Comparison of ENCODE assay signal across 1 cellular context in the genomic region with DNA sequence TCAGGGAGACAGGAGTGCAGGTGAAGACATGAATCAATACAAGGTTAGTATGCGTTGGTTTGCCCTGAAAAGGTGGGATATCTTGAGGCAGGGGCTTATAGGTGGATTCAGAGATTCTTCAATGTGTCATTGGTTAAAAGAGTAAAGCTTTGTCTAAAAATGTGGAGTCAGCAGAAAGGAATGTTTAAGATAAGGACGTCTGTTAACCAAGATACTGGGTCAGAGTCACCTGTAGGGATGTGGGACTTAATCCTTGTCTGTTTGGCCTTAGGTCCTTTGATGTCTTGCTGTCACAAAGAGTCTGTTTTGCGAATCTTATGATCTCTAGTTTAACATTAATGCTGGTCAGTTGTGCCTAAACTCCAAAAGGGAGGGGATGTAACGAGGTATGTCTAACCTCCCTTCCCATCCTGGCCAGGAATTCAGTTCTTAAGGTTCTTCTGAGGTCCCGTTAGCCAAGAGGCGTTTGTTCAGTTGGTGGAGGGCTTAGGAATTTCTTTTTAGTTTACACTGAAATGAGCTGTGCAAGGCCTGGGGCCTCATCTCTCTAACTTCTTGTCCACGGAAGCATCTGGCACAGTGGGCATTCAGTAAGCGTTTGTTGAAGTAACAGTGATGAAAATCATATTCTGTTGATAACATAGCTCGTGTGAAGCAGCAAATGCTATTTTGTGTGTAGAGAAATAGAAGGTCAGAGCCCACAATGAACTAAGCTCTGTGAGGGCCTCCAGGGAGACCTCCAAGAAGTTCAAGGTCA.
TF ChIP-seq lines count a peak whose summit lies in the region.

No MANE protein-coding gene starts in this region.

TF ChIP-seq in HepG2, 621 proteins besides CTCF, POLR2A, EP300 and RAD21 (continued from another document and continues in another):
- TF ChIP-seq, protein P1, sequence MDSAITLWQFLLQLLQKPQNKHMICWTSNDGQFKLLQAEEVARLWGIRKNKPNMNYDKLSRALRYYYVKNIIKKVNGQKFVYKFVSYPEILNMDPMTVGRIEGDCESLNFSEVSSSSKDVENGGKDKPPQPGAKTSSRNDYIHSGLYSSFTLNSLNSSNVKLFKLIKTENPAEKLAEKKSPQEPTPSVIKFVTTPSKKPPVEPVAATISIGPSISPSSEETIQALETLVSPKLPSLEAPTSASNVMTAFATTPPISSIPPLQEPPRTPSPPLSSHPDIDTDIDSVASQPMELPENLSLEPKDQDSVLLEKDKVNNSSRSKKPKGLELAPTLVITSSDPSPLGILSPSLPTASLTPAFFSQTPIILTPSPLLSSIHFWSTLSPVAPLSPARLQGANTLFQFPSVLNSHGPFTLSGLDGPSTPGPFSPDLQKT (CRISPR knock-in tag; IDR thresholded peaks at IDR 0.05; ENCODE audit: borderline replicate concordance) = no peak
- peak; percentile 74 for TF ChIP-seq PPARG (CRISPR knock-in tag; conservative IDR thresholded peaks at IDR 0.05)
- TF ChIP-seq ZNF501 (CRISPR knock-in tag; IDR thresholded peaks at IDR 0.05) = no peak
- peak; percentile 41; the same call in 1 of the 2 replicates for TF ChIP-seq KMT2B (CRISPR knock-in tag; IDR thresholded peaks at IDR 0.05)
- TF ChIP-seq ZSCAN31 (CRISPR knock-in tag; IDR thresholded peaks at IDR 0.05; ENCODE audit: low read depth) = peak; percentile 29; the same call in 1 of the 2 replicates
- TF ChIP-seq ZBTB21 (CRISPR knock-in tag; IDR thresholded peaks at IDR 0.05) = no peak
- TF ChIP-seq RXRB (CRISPR knock-in tag; IDR thresholded peaks at IDR 0.05; ENCODE audit: borderline replicate concordance) = peak; percentile 47; the same call in 1 of the 2 replicates
- no peak for TF ChIP-seq ZNF879 (CRISPR knock-in tag; IDR thresholded peaks at IDR 0.05)
- no peak for TF ChIP-seq TSC22D2 (CRISPR knock-in tag; IDR thresholded peaks at IDR 0.05; ENCODE audit: borderline replicate concordance)
- TF ChIP-seq FOSL1 (CRISPR knock-in tag; IDR thresholded peaks at IDR 0.05; ENCODE audit: borderline replicate concordance) = peak; percentile 61; the same call in 1 of the 2 replicates
- no peak for TF ChIP-seq ZNF275 (CRISPR knock-in tag; IDR thresholded peaks at IDR 0.05; ENCODE audit: borderline replicate concordance)
- no peak for TF ChIP-seq NKX3-1 (CRISPR knock-in tag; IDR thresholded peaks at IDR 0.05)
- TF ChIP-seq ISL2 (CRISPR knock-in tag; IDR thresholded peaks at IDR 0.05) = peak; percentile 75
- TF ChIP-seq BCL6 (CRISPR knock-in tag; IDR thresholded peaks at IDR 0.05) = peak; percentile 49; the same call in 1 of the 2 replicates
- 0 out of 2 replicates have a peak, but pooled peaks have one; percentile 5 for TF ChIP-seq PHF8 (CRISPR knock-in tag; IDR thresholded peaks at IDR 0.05)
- TF ChIP-seq ATF7-NPFF (CRISPR knock-in tag; IDR thresholded peaks at IDR 0.05; ENCODE audit: low read depth) = no peak
- no peak for TF ChIP-seq SIX1 (CRISPR knock-in tag; IDR thresholded peaks at IDR 0.05; ENCODE audit: borderline replicate concordance)
- TF ChIP-seq, protein P2, sequence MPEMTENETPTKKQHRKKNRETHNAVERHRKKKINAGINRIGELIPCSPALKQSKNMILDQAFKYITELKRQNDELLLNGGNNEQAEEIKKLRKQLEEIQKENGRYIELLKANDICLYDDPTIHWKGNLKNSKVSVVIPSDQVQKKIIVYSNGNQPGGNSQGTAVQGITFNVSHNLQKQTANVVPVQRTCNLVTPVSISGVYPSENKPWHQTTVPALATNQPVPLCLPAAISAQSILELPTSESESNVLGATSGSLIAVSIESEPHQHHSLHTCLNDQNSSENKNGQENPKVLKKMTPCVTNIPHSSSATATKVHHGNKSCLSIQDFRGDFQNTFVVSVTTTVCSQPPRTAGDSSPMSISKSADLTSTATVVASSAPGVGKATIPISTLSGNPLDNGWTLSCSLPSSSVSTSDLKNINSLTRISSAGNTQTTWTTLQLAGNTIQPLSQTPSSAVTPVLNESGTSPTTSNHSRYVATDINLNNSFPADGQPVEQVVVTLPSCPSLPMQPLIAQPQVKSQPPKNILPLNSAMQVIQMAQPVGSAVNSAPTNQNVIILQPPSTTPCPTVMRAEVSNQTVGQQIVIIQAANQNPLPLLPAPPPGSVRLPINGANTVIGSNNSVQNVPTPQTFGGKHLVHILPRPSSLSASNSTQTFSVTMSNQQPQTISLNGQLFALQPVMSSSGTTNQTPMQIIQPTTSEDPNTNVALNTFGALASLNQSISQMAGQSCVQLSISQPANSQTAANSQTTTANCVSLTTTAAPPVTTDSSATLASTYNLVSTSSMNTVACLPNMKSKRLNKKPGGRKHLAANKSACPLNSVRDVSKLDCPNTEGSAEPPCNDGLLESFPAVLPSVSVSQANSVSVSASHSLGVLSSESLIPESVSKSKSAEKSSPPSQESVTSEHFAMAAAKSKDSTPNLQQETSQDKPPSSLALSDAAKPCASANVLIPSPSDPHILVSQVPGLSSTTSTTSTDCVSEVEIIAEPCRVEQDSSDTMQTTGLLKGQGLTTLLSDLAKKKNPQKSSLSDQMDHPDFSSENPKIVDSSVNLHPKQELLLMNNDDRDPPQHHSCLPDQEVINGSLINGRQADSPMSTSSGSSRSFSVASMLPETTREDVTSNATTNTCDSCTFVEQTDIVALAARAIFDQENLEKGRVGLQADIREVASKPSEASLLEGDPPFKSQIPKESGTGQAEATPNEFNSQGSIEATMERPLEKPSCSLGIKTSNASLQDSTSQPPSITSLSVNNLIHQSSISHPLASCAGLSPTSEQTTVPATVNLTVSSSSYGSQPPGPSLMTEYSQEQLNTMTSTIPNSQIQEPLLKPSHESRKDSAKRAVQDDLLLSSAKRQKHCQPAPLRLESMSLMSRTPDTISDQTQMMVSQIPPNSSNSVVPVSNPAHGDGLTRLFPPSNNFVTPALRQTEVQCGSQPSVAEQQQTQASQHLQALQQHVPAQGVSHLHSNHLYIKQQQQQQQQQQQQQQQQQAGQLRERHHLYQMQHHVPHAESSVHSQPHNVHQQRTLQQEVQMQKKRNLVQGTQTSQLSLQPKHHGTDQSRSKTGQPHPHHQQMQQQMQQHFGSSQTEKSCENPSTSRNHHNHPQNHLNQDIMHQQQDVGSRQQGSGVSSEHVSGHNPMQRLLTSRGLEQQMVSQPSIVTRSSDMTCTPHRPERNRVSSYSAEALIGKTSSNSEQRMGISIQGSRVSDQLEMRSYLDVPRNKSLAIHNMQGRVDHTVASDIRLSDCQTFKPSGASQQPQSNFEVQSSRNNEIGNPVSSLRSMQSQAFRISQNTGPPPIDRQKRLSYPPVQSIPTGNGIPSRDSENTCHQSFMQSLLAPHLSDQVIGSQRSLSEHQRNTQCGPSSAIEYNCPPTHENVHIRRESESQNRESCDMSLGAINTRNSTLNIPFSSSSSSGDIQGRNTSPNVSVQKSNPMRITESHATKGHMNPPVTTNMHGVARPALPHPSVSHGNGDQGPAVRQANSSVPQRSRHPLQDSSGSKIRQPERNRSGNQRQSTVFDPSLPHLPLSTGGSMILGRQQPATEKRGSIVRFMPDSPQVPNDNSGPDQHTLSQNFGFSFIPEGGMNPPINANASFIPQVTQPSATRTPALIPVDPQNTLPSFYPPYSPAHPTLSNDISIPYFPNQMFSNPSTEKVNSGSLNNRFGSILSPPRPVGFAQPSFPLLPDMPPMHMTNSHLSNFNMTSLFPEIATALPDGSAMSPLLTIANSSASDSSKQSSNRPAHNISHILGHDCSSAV (CRISPR knock-in tag; IDR thresholded peaks at IDR 0.05; ENCODE audit: borderline replicate concordance) = no peak
- TF ChIP-seq ZNF605 (CRISPR knock-in tag; IDR thresholded peaks at IDR 0.05) = no peak
- TF ChIP-seq, protein P3, sequence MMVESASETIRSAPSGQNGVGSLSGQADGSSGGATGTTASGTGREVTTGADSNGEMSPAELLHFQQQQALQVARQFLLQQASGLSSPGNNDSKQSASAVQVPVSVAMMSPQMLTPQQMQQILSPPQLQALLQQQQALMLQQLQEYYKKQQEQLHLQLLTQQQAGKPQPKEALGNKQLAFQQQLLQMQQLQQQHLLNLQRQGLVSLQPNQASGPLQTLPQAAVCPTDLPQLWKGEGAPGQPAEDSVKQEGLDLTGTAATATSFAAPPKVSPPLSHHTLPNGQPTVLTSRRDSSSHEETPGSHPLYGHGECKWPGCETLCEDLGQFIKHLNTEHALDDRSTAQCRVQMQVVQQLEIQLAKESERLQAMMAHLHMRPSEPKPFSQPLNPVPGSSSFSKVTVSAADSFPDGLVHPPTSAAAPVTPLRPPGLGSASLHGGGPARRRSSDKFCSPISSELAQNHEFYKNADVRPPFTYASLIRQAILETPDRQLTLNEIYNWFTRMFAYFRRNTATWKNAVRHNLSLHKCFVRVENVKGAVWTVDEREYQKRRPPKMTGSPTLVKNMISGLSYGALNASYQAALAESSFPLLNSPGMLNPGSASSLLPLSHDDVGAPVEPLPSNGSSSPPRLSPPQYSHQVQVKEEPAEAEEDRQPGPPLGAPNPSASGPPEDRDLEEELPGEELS (CRISPR knock-in tag; IDR thresholded peaks at IDR 0.05) = peak; percentile 72
- no peak for TF ChIP-seq PBX3 (CRISPR knock-in tag; IDR thresholded peaks at IDR 0.05; ENCODE audit: borderline replicate concordance)
- no peak for TF ChIP-seq MTA3 (CRISPR knock-in tag; IDR thresholded peaks at IDR 0.05)
- TF ChIP-seq ARID3A (IDR thresholded peaks at IDR 0.05; ENCODE audit: low read depth, low read length) = no peak
- no peak for TF ChIP-seq ZNF280D (CRISPR knock-in tag; IDR thresholded peaks at IDR 0.05)
- TF ChIP-seq ZNF33A (CRISPR knock-in tag; IDR thresholded peaks at IDR 0.05; ENCODE audit: borderline replicate concordance) = no peak
- TF ChIP-seq ZNF20 (CRISPR knock-in tag; IDR thresholded peaks at IDR 0.05) = no peak
- peak; percentile 99 for TF ChIP-seq MAFF (IDR thresholded peaks at IDR 0.05; ENCODE audit: low read depth, low read length)
- TF ChIP-seq ZNF383 (CRISPR knock-in tag; IDR thresholded peaks at IDR 0.05; ENCODE audit: borderline replicate concordance) = peak; percentile 68; the same call in 1 of the 2 replicates
- no peak for TF ChIP-seq CREB3 (CRISPR knock-in tag; IDR thresholded peaks at IDR 0.05)
- TF ChIP-seq NR2F6 (IDR thresholded peaks at IDR 0.05) = peak; percentile 62
- 0 out of 2 replicates have a peak, but pooled peaks have one; percentile 20 for TF ChIP-seq NR2F6 (CRISPR knock-in tag; IDR thresholded peaks at IDR 0.05)
- TF ChIP-seq SOX6 (IDR thresholded peaks at IDR 0.05) = no peak
- peak; percentile 80 for TF ChIP-seq SOX6 (CRISPR knock-in tag; IDR thresholded peaks at IDR 0.05)
- no peak for TF ChIP-seq REL (CRISPR knock-in tag; conservative IDR thresholded peaks at IDR 0.05)
- TF ChIP-seq FOXP1 (IDR thresholded peaks at IDR 0.05) = no peak
- peak; percentile 14; the same call in 1 of the 2 replicates for TF ChIP-seq FOXP1 (CRISPR knock-in tag; IDR thresholded peaks at IDR 0.05)
- TF ChIP-seq ZNF510 (CRISPR knock-in tag; IDR thresholded peaks at IDR 0.05; ENCODE audit: low read depth) = no peak; the same call in 1 of the 2 replicates
- peak; percentile 88 for TF ChIP-seq PITX1 (CRISPR knock-in tag; IDR thresholded peaks at IDR 0.05)
- TF ChIP-seq RNF2 (conservative IDR thresholded peaks at IDR 0.05; ENCODE audit: low read depth) = no peak
- no peak for TF ChIP-seq HMGA1 (CRISPR knock-in tag; conservative IDR thresholded peaks at IDR 0.05)
